2 cellular contexts compared by ENCODE assay signal in the genomic region with DNA sequence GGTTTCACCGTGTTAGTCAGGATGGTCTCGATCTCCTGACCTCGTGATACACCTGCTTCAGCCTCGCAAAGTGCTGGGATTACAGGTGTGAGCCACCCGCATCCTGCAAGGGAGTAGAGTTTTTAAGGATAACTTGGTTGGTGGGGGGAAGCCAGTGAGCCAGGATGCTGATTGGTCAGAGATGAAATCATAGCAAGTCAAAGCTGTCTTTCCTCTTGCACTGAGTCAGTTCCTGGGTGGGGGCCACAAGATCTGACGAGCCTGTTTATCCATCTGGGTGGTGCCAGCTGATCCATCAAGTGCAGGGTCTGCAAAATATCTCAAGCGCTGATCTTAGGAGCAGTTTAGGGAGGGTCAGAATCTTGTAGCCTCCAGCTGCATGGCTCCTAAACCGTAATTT. TPM values are rescaled to one million over a fixed set of nuclear protein-coding genes. Genes with fewer than 3 reads are reported as not detected.
"Had no signal": no experiment of that assay in that cellular context is flagged by ENCODE, and none has a peak within 500 bp of the region (broad histone marks: within the 10 kb centered on the region; RNA-seq: fewer than 3 reads in every experiment).

No MANE protein-coding gene starts in this region.

RNA-seq across cellular contexts. Expression of gene MMP17, which starts 56.9 kb away (rescaled TPM):
- total RNA-seq: HT-29, OCI-LY7 had no signal
